Comparison of ENCODE assay signal across 22 cellular contexts in the genomic region with DNA sequence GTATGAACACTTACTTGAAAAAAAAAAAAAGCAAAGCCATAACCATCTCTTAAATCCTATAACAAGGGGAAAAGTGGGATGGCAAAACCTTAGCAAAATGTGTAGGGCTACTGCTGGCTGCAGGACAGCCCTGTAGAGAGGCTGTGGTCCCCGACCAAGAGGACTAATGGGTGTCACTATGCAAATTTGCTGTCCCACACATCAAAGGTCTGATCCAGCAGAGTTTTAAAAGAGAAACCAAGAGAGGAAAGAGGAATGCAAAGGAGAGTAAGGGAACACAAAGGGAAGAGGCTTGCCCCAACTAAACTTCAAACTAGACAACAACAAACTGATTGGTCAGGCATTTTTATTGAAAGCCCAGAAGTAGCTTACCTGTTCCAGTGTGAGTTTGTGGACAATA. TPM values are rescaled to one million over a fixed set of nuclear protein-coding genes. Genes with fewer than 3 reads are reported as not detected.
DNase-seq lines count a peak whose midpoint lies in the region; ATAC-seq and TF ChIP-seq lines count a peak whose summit lies in the region.
"Had no signal": no experiment of that assay in that cellular context is flagged by ENCODE, and none has a peak within 500 bp of the region (broad histone marks: within the 10 kb centered on the region; RNA-seq: fewer than 3 reads in every experiment).

No MANE protein-coding gene starts in this region.

- H3K27me3 ChIP-seq in NT2/D1 (ENCODE audit: insufficient read depth, insufficient read length) (no peaks in the 10 kb centered on the region), endodermal cell (ENCODE audit: control insufficient read depth, insufficient read depth, low read length, poor library complexity, severe bottlenecking) (peaks cover 17% of the 10 kb centered on the region), tibial artery (peaks cover 0 to 3% of the 10 kb centered on the region in 2 donors)
- H3K27me3 ChIP-seq: breast epithelium, esophagus muscularis mucosa, Peyer's patch had no signal

- peaks cover 2% of the 10 kb centered on the region for H3K27me3 Mint-ChIP-seq in endodermal cell (ENCODE audit: insufficient read depth)
- H3K27me3 Mint-ChIP-seq in stimulated activated memory B cell treated with anti-CD40 and anti-IgM and Interleukin-4, amounts not matched to agents 10 μg/mL and 1 μg/mL and 100 μg/mL, for 72 hours, result no peaks in the 10 kb centered on the region
- H3K27me3 Mint-ChIP-seq: activated CD4-positive, alpha-beta T cell treated with anti-CD3 and anti-CD28 coated beads for 36 hours had no signal

- H3K27ac Mint-ChIP-seq in endodermal cell, result no peak overlapping the region
- peak overlapping the region; percentile 42 for H3K27ac Mint-ChIP-seq in stimulated activated memory B cell treated with anti-CD40 and anti-IgM and Interleukin-4, amounts not matched to agents 10 μg/mL and 1 μg/mL and 100 μg/mL, for 72 hours
- H3K27ac Mint-ChIP-seq: activated CD4-positive, alpha-beta T cell treated with anti-CD3 and anti-CD28 coated beads for 36 hours; HFFc6 had no signal

- H3K4me1 ChIP-seq in NT2/D1 (ENCODE audit: insufficient read depth, insufficient read length) (no peaks in the 10 kb centered on the region), endodermal cell (ENCODE audit: control insufficient read depth, insufficient read depth, low read length) (peaks cover 8% of the 10 kb centered on the region), tibial artery (peaks cover 0 to 6% (median 3%) of the 10 kb centered on the region in 4 donors)

- peak; percentile 58 for DNase-seq in ELF-1 (ENCODE audit: low read depth, low spot score)
- peak; percentile 27 for DNase-seq in NT2/D1 (ENCODE audit: low read depth, low spot score)
- DNase-seq in endodermal cell, result peak; percentile 58
- DNase-seq in tibial artery, result no peak
- no peak for DNase-seq in AG20443 (ENCODE audit: low spot score)
- DNase-seq: activated CD4-positive, alpha-beta T cell treated with anti-CD3 and anti-CD28 coated beads for 36 hours; activated CD8-positive, alpha-beta memory T cell treated with anti-CD3 and anti-CD28 coated beads for 24 hours; activated naive CD4-positive, alpha-beta T cell treated with Interleukin-2 at 50 U/mL for 16 hours; activated T-cell treated with anti-CD3 and anti-CD28 coated beads, Interleukin-2, amount 50 U/mL, for 4 hours; amniotic stem cell; HFFc6; hypothalamus; KBM-7; NCI-H1436; NK-92 treated with Interleukin-12 subunit alpha and Interleukin-12 subunit beta, amount 100 ng/mL, for 24 hours; SIG-M5 had no signal

- intact Hi-C loops in tibial artery (cut with DNase I; ENCODE audit: low total_unique reads), result loop anchor here (10.0 kb wide), 2 partner anchors 116 to 146 kb away; a partner anchor contains a TSS

- H3K36me3 ChIP-seq in NT2/D1 (ENCODE audit: insufficient read depth, insufficient read length, low read length), result no peaks in the 10 kb centered on the region
- H3K36me3 ChIP-seq in endodermal cell (ENCODE audit: control insufficient read depth, insufficient read depth, low read length), result no peaks in the 10 kb centered on the region
- no peaks in the 10 kb centered on the region for H3K36me3 ChIP-seq in tibial artery
- H3K36me3 ChIP-seq: breast epithelium, esophagus muscularis mucosa, Peyer's patch had no signal

- H3K4me3 ChIP-seq in NT2/D1 (ENCODE audit: insufficient read length, low read depth) (no peak overlapping the region), endodermal cell (ENCODE audit: low read length) (no peak overlapping the region), tibial artery (no peak overlapping the region)
- H3K4me3 ChIP-seq: breast epithelium, esophagus muscularis mucosa, Peyer's patch had no signal

- H3K4me1 Mint-ChIP-seq in endodermal cell, result peaks cover 14% of the 10 kb centered on the region
- H3K4me1 Mint-ChIP-seq in stimulated activated memory B cell treated with anti-CD40 and anti-IgM and Interleukin-4, amounts not matched to agents 10 μg/mL and 1 μg/mL and 100 μg/mL, for 72 hours, result peaks cover 39% of the 10 kb centered on the region

- no peak overlapping the region for H3K4me3 Mint-ChIP-seq in endodermal cell
- no peak overlapping the region for H3K4me3 Mint-ChIP-seq in stimulated activated memory B cell treated with anti-CD40 and anti-IgM and Interleukin-4, amounts not matched to agents 10 μg/mL and 1 μg/mL and 100 μg/mL, for 72 hours
- H3K4me3 Mint-ChIP-seq: activated CD4-positive, alpha-beta T cell treated with anti-CD3 and anti-CD28 coated beads for 36 hours; activated T-cell treated with anti-CD3 and anti-CD28 coated beads, Interleukin-2, amount 50 U/mL, for 4 hours; CD14-positive monocyte; HFFc6 had no signal

- H3K9me3 Mint-ChIP-seq in endodermal cell, result no peaks in the 10 kb centered on the region
- no peaks in the 10 kb centered on the region for H3K9me3 Mint-ChIP-seq in stimulated activated memory B cell treated with anti-CD40 and anti-IgM and Interleukin-4, amounts not matched to agents 10 μg/mL and 1 μg/mL and 100 μg/mL, for 72 hours
- H3K9me3 Mint-ChIP-seq: activated T-cell treated with anti-CD3 and anti-CD28 coated beads, Interleukin-2, amount 50 U/mL, for 4 hours had no signal

- H3K36me3 Mint-ChIP-seq in endodermal cell (ENCODE audit: low read depth), result no peaks in the 10 kb centered on the region
- peaks cover 7% of the 10 kb centered on the region for H3K36me3 Mint-ChIP-seq in stimulated activated memory B cell treated with anti-CD40 and anti-IgM and Interleukin-4, amounts not matched to agents 10 μg/mL and 1 μg/mL and 100 μg/mL, for 72 hours

- ATAC-seq in stimulated activated memory B cell treated with anti-CD40 and anti-IgM and Interleukin-4, amounts not matched to agents 10 μg/mL and 1 μg/mL and 100 μg/mL, for 72 hours, result no peak
- ATAC-seq in GM19397 (IDR thresholded peaks at IDR 0.05; ENCODE audit: unreplicated experiment), result no peak
- ATAC-seq: activated CD4-positive, alpha-beta T cell treated with anti-CD3 and anti-CD28 coated beads for 36 hours; activated T-cell treated with anti-CD3 and anti-CD28 coated beads, Interleukin-2, amount 50 U/mL, for 4 hours had no signal

- H3K27ac ChIP-seq in endodermal cell (ENCODE audit: low read depth, low read length) (no peak overlapping the region), tibial artery (no peak overlapping the region)
- H3K27ac ChIP-seq: breast epithelium, esophagus muscularis mucosa had no signal

- TF ChIP-seq CTCF in endodermal cell (conservative IDR thresholded peaks at IDR 0.05) (no peak), tibial artery (IDR thresholded peaks at IDR 0.05) (no peak)

- H3K9me3 ChIP-seq in NT2/D1 (ENCODE audit: insufficient read depth, low read length), result no peaks in the 10 kb centered on the region
- H3K9me3 ChIP-seq in endodermal cell (ENCODE audit: control insufficient read depth, low read length), result no peaks in the 10 kb centered on the region
- no peaks in the 10 kb centered on the region for H3K9me3 ChIP-seq in tibial artery
- H3K9me3 ChIP-seq: breast epithelium, esophagus muscularis mucosa, Peyer's patch had no signal

- H3K9ac ChIP-seq in NT2/D1 (ENCODE audit: insufficient read length, low read depth), result no peak overlapping the region
- H3K9ac ChIP-seq in endodermal cell (ENCODE audit: extremely low read depth, low read length, poor library complexity, severe bottlenecking), result no peak overlapping the region

- 55% methylated on average over 1 of the region's 1 CpG; no CpG with 5 or more reads in 1 of the 2 experiments for WGBS in endodermal cell (ENCODE audit: insufficient coverage in 1 of 2, insufficient read length in 1 of 2), 2 experiments

RNA-seq across cellular contexts. Expression of a gene that starts 3.1 kb away (rescaled TPM):
- total RNA-seq in endodermal cell, result 10 to 100 TPM; 15.5 to 20.9 TPM
- polyA plus RNA-seq in endodermal cell (2013, experiment 1 of 2), result 9.6 TPM
- 9.2 TPM for polyA plus RNA-seq in endodermal cell (2013, experiment 2 of 2)

Comparison
In these comparisons a context has a peak if more than half of its experiments do, and no peak if none do; other contexts are left out.
1. DNase-seq: peak in ELF-1 (single experiment), NT2/D1 (single experiment) and endodermal cell (single experiment); none in tibial artery (0 of 2) and AG20443 (single experiment).